In genomic region chr1:171753685-171754380, GRCh38 we compare ENCODE assay signal across 1 cellular context.
TF ChIP-seq lines count a peak whose summit lies in the region.

No MANE protein-coding gene starts in this region.

TF ChIP-seq in K562, 482 proteins besides CTCF, POLR2A, EP300 and RAD21 (continued from another document and continues in another):
- TF ChIP-seq PATZ1 (CRISPR knock-in tag; IDR thresholded peaks at IDR 0.05; ENCODE audit: borderline replicate concordance) (no peak), ZBTB33 (CRISPR knock-in tag; IDR thresholded peaks at IDR 0.05) (no peak), ZBTB7A (IDR thresholded peaks at IDR 0.05; ENCODE audit: borderline replicate concordance, control insufficient read depth, low read depth, low read length) (no peak), ZNF436 (CRISPR knock-in tag; IDR thresholded peaks at IDR 0.05) (no peak), SMARCA4 (IDR thresholded peaks at IDR 0.05) (peak; percentile 30; the same call in 1 of the 2 replicates), BRCA1 (IDR thresholded peaks at IDR 0.05) (no peak), BRCA1 (CRISPR knock-in tag; IDR thresholded peaks at IDR 0.05) (no peak), MYC (IDR thresholded peaks at IDR 0.05; ENCODE audit: low read depth, low read length) (0 out of 2 replicates have a peak, but pooled peaks have one; percentile 25), MYC (CRISPR knock-in tag; IDR thresholded peaks at IDR 0.05; ENCODE audit: borderline replicate concordance, low read depth) (no peak), EP400 (IDR thresholded peaks at IDR 0.05) (0 out of 2 replicates have a peak, but pooled peaks have one; percentile 40), HOMEZ (CRISPR knock-in tag; IDR thresholded peaks at IDR 0.05) (no peak), ATF6 (CRISPR knock-in tag; IDR thresholded peaks at IDR 0.05) (no peak), KDM1A (IDR thresholded peaks at IDR 0.05) (no peak), CBX8 (IDR thresholded peaks at IDR 0.05; ENCODE audit: borderline replicate concordance, extremely low read depth, low read depth, low read length, poor library complexity, severe bottlenecking) (no peak), ZKSCAN8 (CRISPR knock-in tag; IDR thresholded peaks at IDR 0.05) (no peak), ZNF655 (CRISPR knock-in tag; IDR thresholded peaks at IDR 0.05) (no peak), ATF1 (CRISPR knock-in tag; IDR thresholded peaks at IDR 0.05) (no peak), ATF1 (tag; IDR thresholded peaks at IDR 0.05) (no peak), XRCC3 (IDR thresholded peaks at IDR 0.05) (no peak), CUX1 (CRISPR knock-in tag; IDR thresholded peaks at IDR 0.05) (no peak), NR4A1 (CRISPR knock-in tag; IDR thresholded peaks at IDR 0.05) (no peak), NR4A1 (tag; IDR thresholded peaks at IDR 0.05) (no peak), HLTF (IDR thresholded peaks at IDR 0.05) (no peak), THRB (CRISPR knock-in tag; conservative IDR thresholded peaks at IDR 0.05) (no peak), TOE1 (IDR thresholded peaks at IDR 0.05; ENCODE audit: borderline replicate concordance) (no peak), TOE1 (CRISPR knock-in tag; IDR thresholded peaks at IDR 0.05; ENCODE audit: borderline replicate concordance, low read depth) (no peak), TARDBP (IDR thresholded peaks at IDR 0.05) (no peak), TSHZ1 (CRISPR knock-in tag; IDR thresholded peaks at IDR 0.05) (no peak), HDAC3 (IDR thresholded peaks at IDR 0.05; ENCODE audit: borderline replicate concordance, partially characterized antibody) (no peak), JUND (IDR thresholded peaks at IDR 0.05; ENCODE audit: borderline replicate concordance, low read depth, low read length) (peak; percentile 42; the same call in 1 of the 2 replicates), JUND (tag; IDR thresholded peaks at IDR 0.05; ENCODE audit: borderline replicate concordance, low read depth, low read length) (no peak), GATA2 (CRISPR knock-in tag; IDR thresholded peaks at IDR 0.05) (peak; percentile 64), CAMTA2 (CRISPR knock-in tag; conservative IDR thresholded peaks at IDR 0.05) (no peak), KAT2B (IDR thresholded peaks at IDR 0.05; ENCODE audit: low read depth, low read length) (no peak), CREB3L1 (IDR thresholded peaks at IDR 0.05; ENCODE audit: borderline replicate concordance, low read depth) (no peak), USF1 (CRISPR knock-in tag; IDR thresholded peaks at IDR 0.05) (no peak), ZNF23 (CRISPR knock-in tag; IDR thresholded peaks at IDR 0.05) (no peak), NR2C2 (CRISPR knock-in tag; IDR thresholded peaks at IDR 0.05) (no peak), NR2C2 (tag; IDR thresholded peaks at IDR 0.05) (peak; percentile 89), EHMT2 (IDR thresholded peaks at IDR 0.05) (peak; percentile 76), GTF2E2 (tag; IDR thresholded peaks at IDR 0.05) (no peak), SP2 (IDR thresholded peaks at IDR 0.05; ENCODE audit: extremely low read depth, low read depth, low read length, poor library complexity, severe bottlenecking) (no peak)
